In the genomic region with DNA sequence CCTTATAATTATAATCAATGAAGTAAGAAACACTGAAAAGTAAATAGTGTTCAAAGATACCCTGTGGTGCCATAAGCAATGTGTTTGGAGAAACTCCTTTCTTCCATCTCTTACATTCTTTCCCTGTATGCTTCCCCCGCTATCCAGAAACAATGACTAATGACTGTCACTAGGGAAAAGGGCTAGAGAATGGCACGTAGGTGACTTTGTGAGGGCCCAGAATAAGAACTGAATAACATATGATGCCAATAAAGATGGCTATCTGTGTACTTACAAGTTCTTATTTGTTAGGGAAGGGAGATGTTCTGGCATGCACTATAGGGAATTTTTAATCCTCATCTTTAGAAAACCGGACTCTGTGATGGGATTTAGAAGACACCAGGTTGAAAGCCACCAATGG, we compare ENCODE assay signal across 22 cellular contexts. TPM values are rescaled to one million over a fixed set of nuclear protein-coding genes. Genes with fewer than 3 reads are reported as not detected.
DNase-seq lines count a peak whose midpoint lies in the region; ATAC-seq and TF ChIP-seq lines count a peak whose summit lies in the region.
"Had no signal": no experiment of that assay in that cellular context is flagged by ENCODE, and none has a peak within 500 bp of the region (broad histone marks: within the 10 kb centered on the region; RNA-seq: fewer than 3 reads in every experiment).

No MANE protein-coding gene starts in this region.

- TF ChIP-seq POLR2A in breast epithelium (IDR thresholded peaks at IDR 0.05) (no peak), thyroid gland (IDR thresholded peaks at IDR 0.05) (no peak)

- peaks cover 21% of the 10 kb centered on the region for H3K9me3 Mint-ChIP-seq in MCF 10A (ENCODE audit: unreplicated experiment)
- H3K9me3 Mint-ChIP-seq: CD4-positive, alpha-beta T cell; GM23338 had no signal

- WGBS in thyroid gland, 2 donors: 83 to 88% methylated on average over 3 of the region's 3 CpGs

- intact Hi-C loops in breast epithelium (cut with DNase I; ENCODE audit: low total_unique reads) (no loop called here), MCF 10A (cut with micrococcal nuclease) (no loop called here), thyroid gland (cut with DNase I) (no loop called here)

- H3K36me3 ChIP-seq in breast epithelium (no peaks in the 10 kb centered on the region), thyroid gland (no peaks in the 10 kb centered on the region)
- H3K36me3 ChIP-seq: BE2C had no signal

- H3K36me3 Mint-ChIP-seq in MCF 10A (ENCODE audit: insufficient read depth, unreplicated experiment): no peaks in the 10 kb centered on the region

- H3K9me3 ChIP-seq in breast epithelium (no peaks in the 10 kb centered on the region), thyroid gland (no peaks in the 10 kb centered on the region)
- H3K9me3 ChIP-seq: BE2C, Caco-2 had no signal

- DNase-seq in breast epithelium (ENCODE audit: low spot score in 2 of 2): no peak
- DNase-seq in MCF 10A (ENCODE audit: unreplicated experiment): no peak
- peak; percentile 73 for DNase-seq in NCI-H146 (lab: John Stamatoyannopoulos, UW)
- no peak for DNase-seq in thyroid gland
- no peak for DNase-seq in MV-4-11 (lab: John Stamatoyannopoulos, UW)
- DNase-seq in kidney glomerular epithelial cell (lab: John Stamatoyannopoulos, UW): no peak
- DNase-seq: 8988T; BE2C; Caco-2; CD4-positive, alpha-beta T cell; GF-D8; HCEC 1CT; NCI-H1436; NCI-H2081; NCI-H748 treated with DMSO at 0.1 percent for 48 hours; NK-92 treated with Interleukin-12 subunit alpha and Interleukin-12 subunit beta, amount 100 ng/mL, for 24 hours; SHP77 treated with DMSO at 0.1 percent for 48 hours; SK-N-SH had no signal

- no peak for TF ChIP-seq CTCF in breast epithelium (IDR thresholded peaks at IDR 0.05)
- TF ChIP-seq CTCF in MCF 10A (IDR thresholded peaks at IDR 0.05; ENCODE audit: unreplicated experiment): no peak
- no peak for TF ChIP-seq CTCF in VCaP (conservative IDR thresholded peaks at IDR 0.05)
- TF ChIP-seq CTCF in thyroid gland (IDR thresholded peaks at IDR 0.05): no peak

- H3K4me1 ChIP-seq in breast epithelium (peaks cover 5 to 16% of the 10 kb centered on the region in 2 donors), thyroid gland (peaks cover 38 to 55% of the 10 kb centered on the region in 2 donors)
- H3K4me1 ChIP-seq: BE2C had no signal

- H3K27me3 ChIP-seq in breast epithelium (peaks cover 0 to 2% of the 10 kb centered on the region in 2 donors), thyroid gland (no peaks in the 10 kb centered on the region)
- H3K27me3 ChIP-seq: BE2C had no signal

- peaks cover 56% of the 10 kb centered on the region for H3K4me1 Mint-ChIP-seq in MCF 10A (ENCODE audit: insufficient read depth, unreplicated experiment)

- CTCF ChIA-PET in MCF 10A (lab: Yijun Ruan, JAX): no interaction called here

- no peak overlapping the region for H3K27ac Mint-ChIP-seq in MCF 10A (ENCODE audit: low read depth, unreplicated experiment)
- H3K27ac Mint-ChIP-seq: CD4-positive, alpha-beta T cell; GM23338 had no signal

- H3K27ac ChIP-seq in breast epithelium: peak overlapping the region; percentile 61 to 98
- peak overlapping the region; percentile 58 for H3K27ac ChIP-seq in VCaP
- peak overlapping the region in 2 of 3 donors; percentile 99 to 100 for H3K27ac ChIP-seq in thyroid gland
- H3K27ac ChIP-seq: KMS-11 had no signal

- no peak overlapping the region for H3K4me3 ChIP-seq in breast epithelium
- H3K4me3 ChIP-seq in thyroid gland (replicated peaks in 1 of 3): no peak overlapping the region
- H3K4me3 ChIP-seq: GM23338 had no signal

- no TSS peak for BruUV-seq in MCF 10A (replicated peaks; lab: Mats Ljungman, UMichigan)

- H3K4me3 Mint-ChIP-seq in MCF 10A (ENCODE audit: unreplicated experiment): no peak overlapping the region
- H3K4me3 Mint-ChIP-seq: CD4-positive, alpha-beta T cell; GM23338 had no signal

- POLR2A ChIA-PET in MCF 10A (lab: Yijun Ruan, JAX): no interaction called here

- no peaks in the 10 kb centered on the region for H3K27me3 Mint-ChIP-seq in MCF 10A (ENCODE audit: insufficient read depth, unreplicated experiment)

- ATAC-seq in HG02678 (IDR thresholded peaks at IDR 0.05; ENCODE audit: unreplicated experiment): no peak
- ATAC-seq: GM23338 had no signal

RNA-seq across cellular contexts. Expression of a gene that starts 4.7 kb away (rescaled TPM):
- total RNA-seq in breast epithelium (1,000 to 10,000 TPM in 1 of 3 donors, 100 to 1,000 TPM in 1, 1 to 10 TPM in 1; 4.2 to 1,051 (median 358) TPM), MCF 10A (2022) (2,379 and 3,360 TPM in 2 replicates), thyroid gland (100 to 1,000 TPM; 333 to 826 (median 460) TPM)
- total RNA-seq: CD4-positive, alpha-beta T cell had no signal

RNA-seq across cellular contexts. Expression of a gene that starts 36.6 kb away (rescaled TPM):
- total RNA-seq in breast epithelium (1 to 10 TPM in 2 of 3 donors, not detected in 1; 2.9 to 9.8 TPM), MCF 10A (2022) (27.4 and 52.3 TPM in 2 replicates), thyroid gland (1 to 10 TPM in 1 of 4 donors, under 1 TPM in 1, not detected in 2; 0.34 to 1.6 TPM)
- total RNA-seq: CD4-positive, alpha-beta T cell; GM23338 had no signal

RNA-seq across cellular contexts. Expression of a gene that starts 46.1 kb away (rescaled TPM):
- total RNA-seq in breast epithelium (1 to 10 TPM in 1 of 3 donors, under 1 TPM in 1, not detected in 1; 0.66 to 2.2 TPM), MCF 10A (2022) (37.8 and 45.1 TPM in 2 replicates), thyroid gland (1 to 10 TPM in 1 of 4 donors, under 1 TPM in 3; 0.13 to 1.1 (median 0.42) TPM)
- total RNA-seq: Caco-2; CD4-positive, alpha-beta T cell; GM23338 had no signal

Comparison
In these comparisons a context has a peak if more than half of its experiments do, and no peak if none do; other contexts are left out.
1. RNA of a gene that starts 46.1 kb away (total RNA-seq): 37.8 to 45.1 TPM in MCF 10A; 0.66 to 2.2 TPM in breast epithelium and 0.13 to 1.1 TPM in thyroid gland; every median in the first group is over 10 times any median in the second.
2. Peak in every context shown above with its lines, with median percentiles within 50 percentile points of each other: H3K27ac ChIP-seq.